8 cellular contexts compared by ENCODE assay signal in the genomic region with DNA sequence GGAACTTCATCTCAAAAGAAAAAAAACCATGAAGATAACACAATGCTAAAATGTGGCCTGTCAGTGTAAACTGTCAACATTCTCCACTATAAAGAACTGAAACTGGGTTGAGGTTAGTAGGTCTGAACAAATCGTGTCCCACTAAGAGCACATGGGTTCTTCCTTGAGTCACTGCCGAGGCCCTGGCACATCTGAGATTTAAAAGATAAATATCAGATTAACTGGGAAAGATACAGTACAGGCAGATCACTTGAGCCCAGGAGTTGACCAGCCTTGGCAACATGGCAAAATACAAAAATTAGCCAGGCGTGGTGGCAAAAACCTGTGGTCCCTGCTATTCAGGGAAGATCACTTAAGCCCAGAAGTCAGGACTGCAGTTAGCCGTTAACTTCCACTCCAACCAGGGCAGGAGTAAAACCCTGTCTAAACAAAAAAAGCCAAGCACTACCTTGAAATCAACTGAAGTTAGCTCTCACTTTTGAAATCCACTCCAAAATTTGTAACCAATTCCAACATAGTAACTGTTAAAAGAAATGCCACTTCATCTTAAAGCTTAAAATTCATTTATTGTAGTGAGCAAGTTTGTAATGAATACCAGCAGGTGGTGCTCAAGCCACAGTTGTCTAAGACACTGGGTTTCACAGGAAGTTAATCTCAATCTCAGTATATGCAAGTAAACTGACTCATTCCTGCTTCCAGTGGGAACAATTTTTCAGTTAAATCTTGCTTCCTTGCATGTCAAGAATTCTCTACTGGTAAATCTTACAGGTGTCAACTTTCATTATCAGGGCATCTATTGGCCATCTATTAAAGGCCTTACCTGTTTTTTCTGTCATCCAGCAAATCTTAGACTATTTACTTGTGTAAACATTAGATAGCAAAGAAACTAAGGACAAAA. TPM values are rescaled to one million over a fixed set of nuclear protein-coding genes. Genes with fewer than 3 reads are reported as not detected.
DNase-seq lines count a peak whose midpoint lies in the region; ATAC-seq and TF ChIP-seq lines count a peak whose summit lies in the region.

No MANE protein-coding gene starts in this region.

- H3K27me3 ChIP-seq in CD8-positive, alpha-beta T cell (ENCODE audit: insufficient read depth, low read length), result no peaks in the 10 kb centered on the region
- H3K27me3 ChIP-seq in neural progenitor cell, result no peaks in the 10 kb centered on the region

- H3K9me3 Mint-ChIP-seq in CD8-positive, alpha-beta T cell, result no peaks in the 10 kb centered on the region
- no peaks in the 10 kb centered on the region for H3K9me3 Mint-ChIP-seq in neural progenitor cell

- peaks cover 81% of the 10 kb centered on the region for H3F3A ChIP-seq in neural progenitor cell (ENCODE audit: low read depth)

- no peak overlapping the region for H3K27ac ChIP-seq in CD8-positive, alpha-beta T cell (ENCODE audit: low read depth, low read length)
- H3K27ac ChIP-seq in neural progenitor cell, result peak overlapping the region; percentile 77

- peak; percentile 49 for ATAC-seq in CD8-positive, alpha-beta T cell
- ATAC-seq in GM18861 (IDR thresholded peaks at IDR 0.05; ENCODE audit: unreplicated experiment), result peak; percentile 38
- peak; percentile 41 for ATAC-seq in HG03066 (IDR thresholded peaks at IDR 0.05; ENCODE audit: low read depth, unreplicated experiment)
- no peak for ATAC-seq in HG02840 (IDR thresholded peaks at IDR 0.05; ENCODE audit: low FRiP score, unreplicated experiment)

- peaks cover 51% of the 10 kb centered on the region for H3K4me1 Mint-ChIP-seq in CD8-positive, alpha-beta T cell (ENCODE audit: low read depth)
- H3K4me1 Mint-ChIP-seq in neural progenitor cell, result peaks cover 33% of the 10 kb centered on the region

- peaks cover 66% of the 10 kb centered on the region for H3K36me3 Mint-ChIP-seq in CD8-positive, alpha-beta T cell
- peaks cover 30% of the 10 kb centered on the region for H3K36me3 Mint-ChIP-seq in neural progenitor cell

- no peaks in the 10 kb centered on the region for H3K27me3 Mint-ChIP-seq in CD8-positive, alpha-beta T cell (ENCODE audit: low read depth)
- H3K27me3 Mint-ChIP-seq in neural progenitor cell (ENCODE audit: insufficient read depth, low read depth), result peaks cover 4% of the 10 kb centered on the region

- peaks cover 35% of the 10 kb centered on the region for H3K4me1 ChIP-seq in CD8-positive, alpha-beta T cell (ENCODE audit: insufficient read depth, low read length)
- H3K4me1 ChIP-seq in neural progenitor cell, result peaks cover 11% of the 10 kb centered on the region

- peak; percentile 74 for TF ChIP-seq CTCF in CD8-positive, alpha-beta T cell (IDR thresholded peaks at IDR 0.05)
- TF ChIP-seq CTCF in fibroblast of mammary gland (conservative IDR thresholded peaks at IDR 0.05; ENCODE audit: control insufficient read depth, insufficient read depth, low read depth, low read length), result peak; percentile 62
- peak; percentile 70 for TF ChIP-seq CTCF in neural progenitor cell (IDR thresholded peaks at IDR 0.05)

- H3K4me2 ChIP-seq in neural progenitor cell, result no peak overlapping the region

- no peak overlapping the region for H2AFZ ChIP-seq in neural progenitor cell (replicated peaks)

- CTCF ChIA-PET in CD8-positive, alpha-beta T cell (lab: Charles Lee), result interaction anchor here (0.6 to 13.3 kb wide), 30 partner anchors 13 to 1694 kb away, joined by 3 to 288 read pairs (median 4); a partner anchor contains a TSS

- peak overlapping the region; percentile 68 for H3K27ac Mint-ChIP-seq in CD8-positive, alpha-beta T cell
- no peak overlapping the region for H3K27ac Mint-ChIP-seq in neural progenitor cell

- POLR2A ChIA-PET in CD8-positive, alpha-beta T cell (lab: Charles Lee), result interaction anchor here (0.6 to 10.2 kb wide), 9 partner anchors 9 to 1729 kb away, joined by 3 to 112 read pairs (median 5); a partner anchor contains a TSS

- peaks cover 39% of the 10 kb centered on the region for H3K79me2 ChIP-seq in neural progenitor cell (ENCODE audit: low read depth)

- H3K4me3 ChIP-seq in CD8-positive, alpha-beta T cell (ENCODE audit: low read depth, low read length), result no peak overlapping the region
- H3K4me3 ChIP-seq in fibroblast of mammary gland (ENCODE audit: control insufficient read depth, low read depth, low read length) (no peak overlapping the region), neural progenitor cell (no peak overlapping the region)

- peaks cover 61% of the 10 kb centered on the region for H4K20me1 ChIP-seq in neural progenitor cell (ENCODE audit: low read depth)

- H3K9ac ChIP-seq in neural progenitor cell, result no peak overlapping the region

- no peaks in the 10 kb centered on the region for H3K9me3 ChIP-seq in CD8-positive, alpha-beta T cell (ENCODE audit: low read length)
- no peaks in the 10 kb centered on the region for H3K9me3 ChIP-seq in neural progenitor cell (ENCODE audit: low read depth)

- H3K36me3 ChIP-seq in CD8-positive, alpha-beta T cell (ENCODE audit: insufficient read depth, low read length), result peaks cover 47% of the 10 kb centered on the region
- peaks cover 21% of the 10 kb centered on the region for H3K36me3 ChIP-seq in neural progenitor cell

- intact Hi-C loops in CD8-positive, alpha-beta T cell (cut with DNase I, micrococcal nuclease), result loop anchor here (1.0 to 5.0 kb wide), 4 partner anchors 55 to 217 kb away; a partner anchor contains a TSS

- peak overlapping the region; percentile 37 for H3K4me3 Mint-ChIP-seq in CD8-positive, alpha-beta T cell
- H3K4me3 Mint-ChIP-seq in neural progenitor cell, result no peak overlapping the region

- peak in 4 of 7 experiments; percentile 42 to 67 (median 57) for DNase-seq in CD8-positive, alpha-beta T cell
- peak; percentile 72 for DNase-seq in NCI-H460 (ENCODE audit: extremely low read depth, low read depth)
- peak; percentile 81 for DNase-seq in activated CD8-positive, alpha-beta memory T cell treated with anti-CD3 and anti-CD28 coated beads, Interleukin-2, amount 50 U/mL, for 48 hours
- DNase-seq in fibroblast of mammary gland (ENCODE audit: low read depth), result peak; percentile 87
- peak; percentile 78 for DNase-seq in neural progenitor cell (ENCODE audit: low spot score)

RNA-seq across cellular contexts. Expression of a gene that starts 5.4 kb away (rescaled TPM):
- total RNA-seq in CD8-positive, alpha-beta T cell, result over 10,000 TPM; 16,418 to 17,118 TPM
- total RNA-seq in NCI-H460 (2014; rRNA removed; shearing (Covaris generic)), result 15,595 and 16,429 TPM in 2 replicates
- 5,156 and 5,429 TPM in 2 replicates for polyA plus RNA-seq in NCI-H460 (2014; cell fraction: nucleus; rRNA removed)
- total RNA-seq in neural progenitor cell (ENCODE audit: low replicate concordance), result 15,510 and 19,891 TPM in 2 replicates

RNA-seq across cellular contexts. Expression of a gene that starts 53.9 kb away (rescaled TPM):
- 10 to 100 TPM; 35.7 to 37.0 TPM for total RNA-seq in CD8-positive, alpha-beta T cell
- 41.9 and 50.7 TPM in 2 replicates for total RNA-seq in NCI-H460 (2014; rRNA removed; shearing (Covaris generic))
- polyA plus RNA-seq in NCI-H460 (2014; cell fraction: nucleus; rRNA removed), result 53.5 and 54.9 TPM in 2 replicates
- 28.6 and 40.0 TPM in 2 replicates for total RNA-seq in neural progenitor cell (ENCODE audit: low replicate concordance)
